8 cellular contexts compared by ENCODE assay signal in the genomic region with DNA sequence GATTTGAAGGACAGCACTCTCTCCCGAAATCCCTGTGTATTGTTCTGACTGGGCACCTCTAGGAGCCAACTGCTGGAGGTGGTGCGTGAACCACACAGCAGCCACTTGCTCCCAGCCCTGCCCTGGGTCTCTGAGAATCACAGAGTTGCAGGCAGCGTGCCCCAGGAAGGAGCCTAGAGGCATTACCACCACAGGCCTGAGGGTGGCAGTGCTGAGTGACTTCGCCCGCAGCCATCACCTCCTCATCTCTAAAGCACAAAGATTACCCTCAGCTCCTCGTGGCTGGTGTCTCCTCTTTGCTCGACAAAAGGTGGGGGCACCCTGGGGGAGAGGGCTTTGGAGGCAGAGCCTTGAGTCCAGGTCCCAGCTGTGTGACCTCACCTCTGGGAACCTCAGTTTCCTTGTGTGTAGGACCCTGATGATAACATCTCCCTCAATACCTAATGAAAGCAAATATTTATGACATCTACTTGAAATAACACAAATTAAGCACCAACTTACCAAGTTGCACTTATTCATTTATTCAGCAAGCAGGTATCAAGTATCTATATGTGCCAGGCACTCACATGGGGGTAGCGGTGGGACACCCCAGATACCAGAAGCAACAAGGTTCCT.
DNase-seq lines count a peak whose midpoint lies in the region; ATAC-seq and TF ChIP-seq lines count a peak whose summit lies in the region.

No MANE protein-coding gene starts in this region.

- H3K79me2 ChIP-seq in MM.1S (ENCODE audit: low read length), result no peaks in the 10 kb centered on the region

- TF ChIP-seq CTCF in MM.1S (IDR thresholded peaks at IDR 0.05; ENCODE audit: low read length) (peak; percentile 72), left lung (IDR thresholded peaks at IDR 0.05) (peak; percentile 61 to 77)

- no peaks in the 10 kb centered on the region for H3F3A ChIP-seq in MM.1S (ENCODE audit: insufficient read depth, low read length)

- H2AFZ ChIP-seq in MM.1S (ENCODE audit: low read length), result no peak overlapping the region

- H4K20me1 ChIP-seq in MM.1S (ENCODE audit: insufficient read depth, low read length), result no peaks in the 10 kb centered on the region

- H3K36me3 ChIP-seq in MM.1S (replicated peaks; ENCODE audit: insufficient read depth, low read length) (no peaks in the 10 kb centered on the region), left lung (no peaks in the 10 kb centered on the region)

- no peak overlapping the region for H3K4me2 ChIP-seq in MM.1S (ENCODE audit: low read depth, low read length)

- no peaks in the 10 kb centered on the region for H3K9me2 ChIP-seq in MM.1S (replicated peaks; ENCODE audit: insufficient read depth, low read length)

- intact Hi-C loops in left lung (cut with DNase I), result loop anchor here in 1 of 2 donors (10.0 kb wide), 1 partner anchor 108 kb away; a partner anchor contains a TSS

- no peak overlapping the region for H3K27ac ChIP-seq in MM.1S (ENCODE audit: low read length)
- no peak overlapping the region for H3K27ac ChIP-seq in caudate nucleus (ENCODE audit: low read depth, low read length)
- H3K27ac ChIP-seq in left lung, result no peak overlapping the region

- ATAC-seq in left lung (peak; percentile 78), HG03571 (IDR thresholded peaks at IDR 0.05; ENCODE audit: unreplicated experiment) (no peak), GM21447 (IDR thresholded peaks at IDR 0.05; ENCODE audit: unreplicated experiment) (no peak)

- H3K4me3 ChIP-seq in MM.1S (ENCODE audit: low read length) (no peak overlapping the region), left lung (no peak overlapping the region)

- H3K27me3 ChIP-seq in MM.1S (replicated peaks; ENCODE audit: insufficient read depth, low read length) (peaks cover 93% of the 10 kb centered on the region), left lung (peaks cover 0 to 43% of the 10 kb centered on the region in 2 donors)

- no peaks in the 10 kb centered on the region for H3K4me1 ChIP-seq in MM.1S (ENCODE audit: low read length)
- no peaks in the 10 kb centered on the region for H3K4me1 ChIP-seq in left lung

- DNase-seq in ELF-1 (ENCODE audit: low read depth, low spot score) (peak; percentile 87), MM.1S (no peak), caudate nucleus (lab: John Stamatoyannopoulos, UW) (peak in 46 of 61 donors; percentile 11 to 72 (median 36)), left lung (no peak)
- DNase-seq in activated CD4-positive, CD25-positive, alpha-beta regulatory T cell treated with anti-CD3 and anti-CD28 coated beads, Interleukin-2, amount 50 U/mL, for 16 hours (ENCODE audit: low read depth, low spot score), result peak; percentile 8
- DNase-seq in stimulated activated CD8-positive, alpha-beta memory T cell treated with anti-CD3 and anti-CD28 coated beads, Interleukin-15, amount 100 ng/mL, for 1 hour (ENCODE audit: low read depth), result peak; percentile 24

- no peak overlapping the region for H3K9ac ChIP-seq in MM.1S (ENCODE audit: low read length)

- no peaks in the 10 kb centered on the region for H3K9me3 ChIP-seq in MM.1S (replicated peaks; ENCODE audit: insufficient read depth, low read length)
- H3K9me3 ChIP-seq in left lung, result no peaks in the 10 kb centered on the region

Comparison
In these comparisons a context has a peak if more than half of its experiments do, and no peak if none do; other contexts are left out.
1. DNase-seq: peak in ELF-1 (single experiment), activated CD4-positive, CD25-positive, alpha-beta regulatory T cell treated with anti-CD3 and anti-CD28 coated beads, Interleukin-2, amount 50 U/mL, for 16 hours (single experiment), caudate nucleus (46 of 61) and stimulated activated CD8-positive, alpha-beta memory T cell treated with anti-CD3 and anti-CD28 coated beads, Interleukin-15, amount 100 ng/mL, for 1 hour (single experiment); none in MM.1S (single experiment) and left lung (0 of 2).